8 cellular contexts compared by ENCODE assay signal in genomic region chr3:54891540-54891897, GRCh38. TPM values are rescaled to one million over a fixed set of nuclear protein-coding genes. Genes with fewer than 3 reads are reported as not detected.
A peak's percentile ranks its signal among the peaks of the same experiment; 100 is the strongest.
DNase-seq lines count a peak whose midpoint lies in the region; ATAC-seq and TF ChIP-seq lines count a peak whose summit lies in the region.

No MANE protein-coding gene starts in this region.

- H3K9me3 Mint-ChIP-seq in HFFc6: no peaks in the 10 kb centered on the region
- peaks cover 8% of the 10 kb centered on the region for H3K9me3 Mint-ChIP-seq in stimulated activated effector memory CD8-positive, alpha-beta T cell treated with anti-CD3 and anti-CD28 coated beads, Interleukin-12 subunit alpha, Interleukin-12 subunit beta, amount 100 ng/mL, for 72 hours

- peaks cover 60% of the 10 kb centered on the region for H3K4me1 Mint-ChIP-seq in HFFc6 (ENCODE audit: low read depth)
- H3K4me1 Mint-ChIP-seq in stimulated activated effector memory CD8-positive, alpha-beta T cell treated with anti-CD3 and anti-CD28 coated beads, Interleukin-12 subunit alpha, Interleukin-12 subunit beta, amount 100 ng/mL, for 72 hours: no peaks in the 10 kb centered on the region

- peak; percentile 98 for DNase-seq in HFFc6
- DNase-seq in SK-N-MC (ENCODE audit: low read depth, low spot score): peak; percentile 12
- peak; percentile 95 for DNase-seq in fibroblast of villous mesenchyme (ENCODE audit: low read depth)
- peak; percentile 75 for DNase-seq in occipital lobe (lab: John Stamatoyannopoulos, UW)
- no peak for DNase-seq in stimulated activated effector memory CD8-positive, alpha-beta T cell treated with anti-CD3 and anti-CD28 coated beads, Interleukin-12 subunit alpha, Interleukin-12 subunit beta, amount 100 ng/mL, for 72 hours (ENCODE audit: low spot score in 2 of 2)
- no peak for DNase-seq in GF-D8 (lab: John Stamatoyannopoulos, UW)
- DNase-seq in activated naive CD4-positive, alpha-beta T cell treated with Interleukin-2 at 50 U/mL for 16 hours: no peak

- peak; percentile 76 for TF ChIP-seq CTCF in HFFc6 (IDR thresholded peaks at IDR 0.05)
- peak; percentile 66 for TF ChIP-seq CTCF in fibroblast of villous mesenchyme (IDR thresholded peaks at IDR 0.05; ENCODE audit: insufficient read depth, low read depth, low read length)

- H3K27me3 Mint-ChIP-seq in HFFc6 (ENCODE audit: insufficient read depth): no peaks in the 10 kb centered on the region

- H3K4me3 Mint-ChIP-seq in HFFc6: peak overlapping the region; percentile 52
- H3K4me3 Mint-ChIP-seq in stimulated activated effector memory CD8-positive, alpha-beta T cell treated with anti-CD3 and anti-CD28 coated beads, Interleukin-12 subunit alpha, Interleukin-12 subunit beta, amount 100 ng/mL, for 72 hours: no peak overlapping the region

- H3K27ac Mint-ChIP-seq in HFFc6: peak overlapping the region; percentile 76
- H3K27ac Mint-ChIP-seq in stimulated activated effector memory CD8-positive, alpha-beta T cell treated with anti-CD3 and anti-CD28 coated beads, Interleukin-12 subunit alpha, Interleukin-12 subunit beta, amount 100 ng/mL, for 72 hours: no peak overlapping the region

- no peak for ATAC-seq in HG03280 (IDR thresholded peaks at IDR 0.05; ENCODE audit: unreplicated experiment)
- ATAC-seq in stimulated activated effector memory CD8-positive, alpha-beta T cell treated with anti-CD3 and anti-CD28 coated beads, Interleukin-12 subunit alpha, Interleukin-12 subunit beta, amount 100 ng/mL, for 72 hours: no peak

- H3K9me3 ChIP-seq in SK-N-MC (ENCODE audit: low read depth, low read length): no peaks in the 10 kb centered on the region

- no peaks in the 10 kb centered on the region; the same call in 1 of the 2 replicates for H3K36me3 Mint-ChIP-seq in HFFc6 (ENCODE audit: low read depth)
- no peaks in the 10 kb centered on the region for H3K36me3 Mint-ChIP-seq in stimulated activated effector memory CD8-positive, alpha-beta T cell treated with anti-CD3 and anti-CD28 coated beads, Interleukin-12 subunit alpha, Interleukin-12 subunit beta, amount 100 ng/mL, for 72 hours

- no peak overlapping the region for H3K9ac ChIP-seq in SK-N-MC (ENCODE audit: insufficient read length)

- no peaks in the 10 kb centered on the region for H3K36me3 ChIP-seq in SK-N-MC (ENCODE audit: insufficient read depth, low read length)

- H3K4me3 ChIP-seq in SK-N-MC (peak overlapping the region; percentile 28; the same call in 1 of the 2 replicates), fibroblast of villous mesenchyme (ENCODE audit: low read depth, low read length) (no peak overlapping the region)

- peak overlapping the region; percentile 54 for H3K27ac ChIP-seq in SK-N-MC

RNA-seq across cellular contexts. Expression of gene LRTM1, which starts 36.3 kb away (rescaled TPM):
- not detected for total RNA-seq in HFFc6 (2021; fragmentation: NEBNext Ultra II Directional; extraction: Animal tissue kit (Norgen Biotek cat#: 25700))
- not detected in 2 replicates for total RNA-seq in fibroblast of villous mesenchyme
- total RNA-seq in occipital lobe: not detected

Comparison
In these comparisons a context has a peak if more than half of its experiments do, and no peak if none do; other contexts are left out.
1. DNase-seq: peak in HFFc6 (single experiment), SK-N-MC (single experiment), fibroblast of villous mesenchyme (single experiment) and occipital lobe (single experiment); none in stimulated activated effector memory CD8-positive, alpha-beta T cell treated with anti-CD3 and anti-CD28 coated beads, Interleukin-12 subunit alpha, Interleukin-12 subunit beta, amount 100 ng/mL, for 72 hours (0 of 2), GF-D8 (single experiment) and activated naive CD4-positive, alpha-beta T cell treated with Interleukin-2 at 50 U/mL for 16 hours (single experiment).